27 cellular contexts compared by ENCODE assay signal in the genomic region with DNA sequence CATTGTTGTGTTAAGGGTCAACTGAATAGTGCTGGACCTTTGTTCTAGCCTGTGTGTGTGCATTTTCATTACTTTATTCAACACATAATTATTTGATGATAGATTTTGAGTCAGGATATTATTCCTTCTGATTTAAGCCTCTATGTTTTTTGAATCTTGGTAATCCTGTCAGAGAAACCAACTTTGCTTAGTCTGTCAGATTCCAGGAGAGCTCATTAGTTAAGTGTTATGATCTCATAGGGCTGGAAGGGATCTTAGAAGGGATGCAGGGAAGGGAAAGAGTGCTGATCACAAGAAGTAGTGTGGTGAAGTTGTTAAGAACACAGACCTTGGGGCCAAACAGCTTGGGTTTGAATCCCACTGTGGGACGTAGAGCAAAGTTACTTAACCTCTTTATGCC.
"Had no signal": no experiment of that assay in that cellular context is flagged by ENCODE, and none has a peak within 500 bp of the region (broad histone marks: within the 10 kb centered on the region; RNA-seq: fewer than 3 reads in every experiment).

No MANE protein-coding gene starts in this region.

- H3K27ac ChIP-seq: brain microvascular endothelial cell, coronary artery, dorsolateral prefrontal cortex, gastroesophageal sphincter, heart right ventricle, WERI-Rb-1 had no signal

- H3K4me3 ChIP-seq: coronary artery, dorsolateral prefrontal cortex, gastroesophageal sphincter, heart right ventricle had no signal

- DNase-seq: activated B cell treated with CpG ODN at 0.5 μM for 24 hours; activated CD4-positive, alpha-beta T cell treated with anti-CD3 and anti-CD28 coated beads for 48 hours; activated CD4-positive, alpha-beta T cell treated with anti-CD3 and anti-CD28 coated beads, Interleukin-2, amount 50 U/mL, for 1 hour; activated CD4-positive, alpha-beta T cell treated with anti-CD3 and anti-CD28 coated beads, Interleukin-2, amount 50 U/mL, for 48 hours; activated CD8-positive, alpha-beta memory T cell treated with anti-CD3 and anti-CD28 coated beads for 24 hours; activated CD8-positive, alpha-beta T cell treated with anti-CD3 and anti-CD28 coated beads for 36 hours; activated effector memory CD4-positive, alpha-beta T cell treated with Interleukin-2 at 50 U/mL for 16 hours; activated gamma-delta T cell treated with Interleukin-2 at 50 U/mL for 16 hours; activated naive CD4-positive, alpha-beta T cell treated with anti-CD3 and anti-CD28 coated beads, Interleukin-2, amount 50 U/mL, for 16 hours; activated naive CD4-positive, alpha-beta T cell treated with Interleukin-2 at 50 U/mL for 16 hours; activated T-cell treated with anti-CD3 and anti-CD28 coated beads, Interleukin-2, amount 50 U/mL, for 4 hours; amniotic stem cell; anterior cingulate cortex; brain microvascular endothelial cell; dorsolateral prefrontal cortex; effector memory CD4-positive, alpha-beta T cell; endodermal cell; foreskin melanocyte; heart right ventricle; T-helper 17 cell; T1000; WERI-Rb-1 had no signal

- H3K36me3 ChIP-seq: brain microvascular endothelial cell, gastroesophageal sphincter, heart right ventricle, WERI-Rb-1 had no signal

- H3K4me1 ChIP-seq: gastroesophageal sphincter, heart right ventricle had no signal

- H3K27me3 ChIP-seq: brain microvascular endothelial cell, dorsolateral prefrontal cortex, gastroesophageal sphincter had no signal

- ATAC-seq: activated CD4-positive, CD25-positive, alpha-beta regulatory T cell treated with anti-CD3 and anti-CD28 coated beads, Interleukin-2, amount 50 U/mL, for 24 hours; activated CD8-positive, alpha-beta T cell treated with anti-CD3 and anti-CD28 coated beads for 36 hours; activated T-cell treated with anti-CD3 and anti-CD28 coated beads, Interleukin-2, amount 50 U/mL, for 4 hours; activated T-helper 17 cell treated with anti-CD3 and anti-CD28 coated beads, Interleukin-2, amount 50 U/mL, for 72 hours; esophagus mucosa; gastroesophageal sphincter; heart right ventricle; T-helper 17 cell had no signal
